20 cellular contexts compared by ENCODE assay signal in the genomic region with DNA sequence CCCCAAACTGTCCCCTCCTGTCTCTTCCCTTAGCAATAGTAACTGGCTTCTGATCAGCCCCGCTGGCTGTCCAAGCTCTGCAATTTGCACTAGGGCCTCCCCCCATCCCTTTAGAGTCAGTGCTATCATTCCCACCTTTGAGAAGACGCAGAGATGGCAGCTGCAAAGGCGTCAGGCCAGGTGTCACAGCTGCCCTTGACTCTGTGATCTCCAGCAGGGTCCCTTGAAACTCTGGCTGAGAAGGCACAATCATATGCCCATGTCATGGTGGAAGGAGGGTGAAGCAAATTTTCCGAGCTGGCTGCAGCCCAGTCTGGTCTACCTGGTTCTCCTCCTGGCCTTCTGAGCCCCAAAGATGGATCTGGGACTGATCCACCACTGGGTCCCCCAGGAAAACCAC. TPM values are rescaled to one million over a fixed set of nuclear protein-coding genes. Genes with fewer than 3 reads are reported as not detected.
DNase-seq lines count a peak whose midpoint lies in the region; ATAC-seq and TF ChIP-seq lines count a peak whose summit lies in the region.
"Had no signal": no experiment of that assay in that cellular context is flagged by ENCODE, and none has a peak within 500 bp of the region (broad histone marks: within the 10 kb centered on the region; RNA-seq: fewer than 3 reads in every experiment).

No MANE protein-coding gene starts in this region.

- TF ChIP-seq POLR2A in vagina (IDR thresholded peaks at IDR 0.05) = no peak

- intact Hi-C loops in vagina (cut with DNase I) = no loop called here

- H3K27me3 Mint-ChIP-seq in osteocyte (ENCODE audit: unreplicated experiment) = peaks cover 18% of the 10 kb centered on the region

- H3K4me3 ChIP-seq in vagina = no peak overlapping the region
- H3K4me3 ChIP-seq: BLaER1 treated with 17β-estradiol and CSF1 and Interleukin-3, amounts not matched to agents 10 nM and 100 nM had no signal

- ATAC-seq in HG03342 (IDR thresholded peaks at IDR 0.05; ENCODE audit: unreplicated experiment) (no peak), GM19397 (IDR thresholded peaks at IDR 0.05; ENCODE audit: unreplicated experiment) (no peak)
- ATAC-seq: CD8-positive, alpha-beta T cell had no signal

- no peaks in the 10 kb centered on the region for H3K9me3 Mint-ChIP-seq in osteocyte (ENCODE audit: unreplicated experiment)
- H3K9me3 Mint-ChIP-seq: CD8-positive, alpha-beta T cell; H9 had no signal

- H3K4me1 ChIP-seq in vagina = no peaks in the 10 kb centered on the region

- peak; percentile 28 for DNase-seq in activated CD8-positive, alpha-beta memory T cell treated with anti-CD3 and anti-CD28 coated beads for 24 hours
- no peak for DNase-seq in activated CD8-positive, alpha-beta memory T cell treated with anti-CD3 and anti-CD28 coated beads, Interleukin-2, amount 50 U/mL, for 48 hours
- DNase-seq in islet precursor cell = peak; percentile 34
- DNase-seq in osteocyte (ENCODE audit: extremely low spot score, unreplicated experiment) = peak; percentile 62
- peak; percentile 70 to 88 for DNase-seq in vagina (ENCODE audit: extremely low spot score in 2 of 2)
- DNase-seq in superior temporal gyrus (ENCODE audit: extremely low spot score) = no peak
- DNase-seq: 8988T; Calu3; CD8-positive, alpha-beta T cell; DMS79 treated with DMSO at 0.1 percent for 48 hours; GF-D8; H9 had no signal

- no peaks in the 10 kb centered on the region for H3K27me3 ChIP-seq in vagina
- H3K27me3 ChIP-seq: BLaER1 treated with 17β-estradiol and CSF1 and Interleukin-3, amounts not matched to agents 10 nM and 100 nM had no signal

- no peaks in the 10 kb centered on the region for H3K9me3 ChIP-seq in vagina

- no peaks in the 10 kb centered on the region for H3K36me3 Mint-ChIP-seq in osteocyte (ENCODE audit: unreplicated experiment)
- H3K36me3 Mint-ChIP-seq: CD8-positive, alpha-beta T cell had no signal

- no peaks in the 10 kb centered on the region for H3K4me1 Mint-ChIP-seq in osteocyte (ENCODE audit: unreplicated experiment)
- H3K4me1 Mint-ChIP-seq: B cell, H9 had no signal

- H3K27ac ChIP-seq in vagina = no peak overlapping the region
- H3K27ac ChIP-seq: BLaER1 treated with 17β-estradiol and CSF1 and Interleukin-3, amounts not matched to agents 10 nM and 100 nM; HL-60 had no signal

- TF ChIP-seq CTCF in osteocyte (IDR thresholded peaks at IDR 0.05) (no peak), vagina (IDR thresholded peaks at IDR 0.05) (no peak)

- no peaks in the 10 kb centered on the region for H3K36me3 ChIP-seq in vagina
- H3K36me3 ChIP-seq: BLaER1 treated with 17β-estradiol and CSF1 and Interleukin-3, amounts not matched to agents 10 nM and 100 nM had no signal

- no peak overlapping the region for H3K27ac Mint-ChIP-seq in osteocyte (ENCODE audit: unreplicated experiment)
- H3K27ac Mint-ChIP-seq: B cell; CD8-positive, alpha-beta T cell had no signal

- H3K4me3 Mint-ChIP-seq in osteocyte (ENCODE audit: unreplicated experiment) = no peak overlapping the region
- H3K4me3 Mint-ChIP-seq: B cell; CD8-positive, alpha-beta T cell; H9 had no signal

RNA-seq across cellular contexts. Expression of a gene that starts 49.2 kb away (rescaled TPM):
- total RNA-seq in osteocyte = not detected in 2 replicates
- total RNA-seq in vagina = not detected
- total RNA-seq: A673; B cell; Calu3; CD8-positive, alpha-beta T cell; H1; H9; HT1080 had no signal

Comparison
In these comparisons a context has a peak if more than half of its experiments do, and no peak if none do; other contexts are left out.
1. DNase-seq: peak in activated CD8-positive, alpha-beta memory T cell treated with anti-CD3 and anti-CD28 coated beads for 24 hours (single experiment), islet precursor cell (single experiment), osteocyte (single experiment) and vagina (2 of 2); none in activated CD8-positive, alpha-beta memory T cell treated with anti-CD3 and anti-CD28 coated beads, Interleukin-2, amount 50 U/mL, for 48 hours (single experiment) and superior temporal gyrus (single experiment).